ENCODE assay signal across 1 cellular context in genomic region chr7:155741061-155741460, GRCh38.
A peak's percentile ranks its signal among the peaks of the same experiment; 100 is the strongest.
TF ChIP-seq lines count a peak whose summit lies in the region.

No MANE protein-coding gene starts in this region.

TF ChIP-seq in GM12878, 131 proteins besides CTCF, POLR2A, EP300 and RAD21 (continued from another document and continues in another):
- TF ChIP-seq CREM (IDR thresholded peaks at IDR 0.05; ENCODE audit: low read depth): peak; percentile 66
- peak; percentile 92; the same call in 1 of the 2 replicates for TF ChIP-seq TCF3 (IDR thresholded peaks at IDR 0.05; ENCODE audit: borderline replicate concordance, insufficient read depth, low read depth, low read length)
- no peak for TF ChIP-seq USF2 (IDR thresholded peaks at IDR 0.05; ENCODE audit: borderline replicate concordance, low read depth, low read length)
- TF ChIP-seq SREBF1 (IDR thresholded peaks at IDR 0.05; ENCODE audit: low read length): no peak
- no peak for TF ChIP-seq TBL1XR1 (IDR thresholded peaks at IDR 0.05; ENCODE audit: low read depth, low read length)
- no peak for TF ChIP-seq ATF2 (IDR thresholded peaks at IDR 0.05; ENCODE audit: low read length)
- no peak for TF ChIP-seq SIN3A (IDR thresholded peaks at IDR 0.05; ENCODE audit: low read depth, low read length)
- peak; percentile 75 for TF ChIP-seq IRF4 (IDR thresholded peaks at IDR 0.05; ENCODE audit: low read depth, low read length)
- TF ChIP-seq EED (IDR thresholded peaks at IDR 0.05; ENCODE audit: low read depth): peak; percentile 90
- TF ChIP-seq STAT1 (conservative IDR thresholded peaks at IDR 0.05): no peak
- TF ChIP-seq TCF7 (IDR thresholded peaks at IDR 0.05; ENCODE audit: borderline replicate concordance): no peak
- TF ChIP-seq PAX5 (IDR thresholded peaks at IDR 0.05; ENCODE audit: borderline replicate concordance, low read depth, low read length): no peak
- no peak for TF ChIP-seq WRNIP1 (IDR thresholded peaks at IDR 0.05; ENCODE audit: borderline replicate concordance, low read depth, low read length)
- no peak for TF ChIP-seq ATF7 (IDR thresholded peaks at IDR 0.05; ENCODE audit: low read depth)
- TF ChIP-seq SMARCA5 (IDR thresholded peaks at IDR 0.05): no peak
- no peak for TF ChIP-seq NBN (IDR thresholded peaks at IDR 0.05)
- TF ChIP-seq RELA (IDR thresholded peaks at IDR 0.05; ENCODE audit: borderline replicate concordance, partially characterized antibody): peak; percentile 41
- TF ChIP-seq TAF1 (IDR thresholded peaks at IDR 0.05; ENCODE audit: borderline replicate concordance, low read depth, low read length): no peak
- no peak for TF ChIP-seq POLR2AphosphoS2 (IDR thresholded peaks at IDR 0.05; ENCODE audit: low read depth, low read length)
- no peak for TF ChIP-seq MXI1 (IDR thresholded peaks at IDR 0.05; ENCODE audit: low read depth, low read length)
- peak; percentile 91 for TF ChIP-seq NFIC (IDR thresholded peaks at IDR 0.05; ENCODE audit: low read depth, low read length)
- peak; percentile 31; the same call in 1 of the 2 replicates for TF ChIP-seq RUNX3 (IDR thresholded peaks at IDR 0.05; ENCODE audit: low read length)
- TF ChIP-seq CHD4 (IDR thresholded peaks at IDR 0.05): no peak
- no peak for TF ChIP-seq SKIL (IDR thresholded peaks at IDR 0.05; ENCODE audit: low read depth, poor library complexity, severe bottlenecking)
- no peak for TF ChIP-seq POU2F2 (IDR thresholded peaks at IDR 0.05; ENCODE audit: borderline replicate concordance, low read depth, low read length)
- TF ChIP-seq TCF12 (IDR thresholded peaks at IDR 0.05; ENCODE audit: low read depth, low read length): peak; percentile 94
- TF ChIP-seq FOS (IDR thresholded peaks at IDR 0.05; ENCODE audit: borderline replicate concordance, extremely low read depth, insufficient read length): no peak
- TF ChIP-seq RFX5 (IDR thresholded peaks at IDR 0.05; ENCODE audit: low read depth, low read length): no peak
- TF ChIP-seq IRF5 (IDR thresholded peaks at IDR 0.05; ENCODE audit: borderline replicate concordance): no peak
- TF ChIP-seq IKZF1 (conservative IDR thresholded peaks at IDR 0.05): peak; percentile 29
- peak; percentile 88 for TF ChIP-seq JUNB (IDR thresholded peaks at IDR 0.05)
- TF ChIP-seq ZBTB4 (CRISPR knock-in tag; IDR thresholded peaks at IDR 0.05): no peak
- TF ChIP-seq MLLT1 (IDR thresholded peaks at IDR 0.05): no peak
- TF ChIP-seq RAD51 (IDR thresholded peaks at IDR 0.05): no peak
- peak; percentile 91 for TF ChIP-seq FOXM1 (IDR thresholded peaks at IDR 0.05; ENCODE audit: low read depth, low read length)
- peak; percentile 48 for TF ChIP-seq SP1 (IDR thresholded peaks at IDR 0.05; ENCODE audit: low read depth, low read length)
- 0 out of 2 replicates have a peak, but pooled peaks have one; percentile 25 for TF ChIP-seq CREB1 (IDR thresholded peaks at IDR 0.05; ENCODE audit: low read depth)
- TF ChIP-seq NKRF (conservative IDR thresholded peaks at IDR 0.05): no peak
- TF ChIP-seq JUND (IDR thresholded peaks at IDR 0.05; ENCODE audit: low read depth, low read length): no peak
- TF ChIP-seq LARP7 (IDR thresholded peaks at IDR 0.05): no peak
- no peak for TF ChIP-seq ZNF217 (IDR thresholded peaks at IDR 0.05)
- no peak for TF ChIP-seq ZNF274 (IDR thresholded peaks at IDR 0.05; ENCODE audit: insufficient read depth, insufficient read length)
- no peak for TF ChIP-seq HSF1 (IDR thresholded peaks at IDR 0.05; ENCODE audit: low read depth, low read length)
- TF ChIP-seq ZNF24 (IDR thresholded peaks at IDR 0.05): no peak
- no peak for TF ChIP-seq E2F4 (IDR thresholded peaks at IDR 0.05; ENCODE audit: low read depth, low read length)
- TF ChIP-seq BCLAF1 (IDR thresholded peaks at IDR 0.05): no peak
- peak in 1 of 2 experiments; percentile 65; a peak in 2 of 4 replicates for TF ChIP-seq ETV6 (conservative IDR thresholded peaks at IDR 0.05 in 1 of 2, IDR thresholded peaks at IDR 0.05 in 1 of 2; ENCODE audit: borderline replicate concordance in 1 of 2, low read depth in 1 of 2)
- TF ChIP-seq MYC (IDR thresholded peaks at IDR 0.05; ENCODE audit: insufficient read depth, insufficient read length, insufficient replicate concordance, low read length, severe bottlenecking): no peak
